In the genomic region with DNA sequence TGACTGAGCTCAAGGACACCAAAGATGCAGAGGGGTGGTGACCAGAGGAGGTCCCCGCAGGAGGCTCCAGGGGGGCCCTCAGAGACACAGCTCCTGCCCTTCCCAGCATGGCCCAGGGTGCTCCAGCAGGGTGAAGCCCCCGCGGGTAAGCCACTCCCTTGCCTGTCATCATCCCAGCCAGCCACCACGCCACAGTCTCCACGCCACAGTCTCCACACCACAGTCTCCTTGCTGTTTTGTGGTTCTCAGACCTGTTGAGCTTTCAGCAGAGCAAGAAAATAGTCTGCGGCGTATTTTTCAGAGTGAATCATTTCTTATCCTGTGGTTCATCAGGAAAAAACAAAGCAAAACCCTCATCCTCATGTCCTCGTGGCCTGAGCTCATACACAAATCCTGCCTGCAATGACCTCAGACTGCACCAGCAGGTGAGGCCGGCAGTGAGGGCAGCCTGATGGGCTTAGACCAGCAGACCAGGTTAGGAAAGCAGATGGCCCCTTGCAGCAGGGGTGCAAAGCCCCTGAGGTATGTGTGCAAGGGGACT, we compare ENCODE assay signal across 11 cellular contexts. TPM values are rescaled to one million over a fixed set of nuclear protein-coding genes. Genes with fewer than 3 reads are reported as not detected.
DNase-seq lines count a peak whose midpoint lies in the region; ATAC-seq and TF ChIP-seq lines count a peak whose summit lies in the region.
"Had no signal": no experiment of that assay in that cellular context is flagged by ENCODE, and none has a peak within 500 bp of the region (broad histone marks: within the 10 kb centered on the region; RNA-seq: fewer than 3 reads in every experiment).

No MANE protein-coding gene starts in this region.

- H3K4me1 Mint-ChIP-seq in stimulated activated naive CD8-positive, alpha-beta T cell treated with anti-CD3 and anti-CD28 coated beads, Interleukin-15, amount 100 ng/mL, for 72 hours, result peaks cover 80% of the 10 kb centered on the region

- peaks cover 0 to 2% of the 10 kb centered on the region in 2 donors for H3K4me1 ChIP-seq in lung (ENCODE audit: control insufficient read depth in 2 of 2, insufficient read depth in 2 of 2, low read length in 2 of 2)
- H3K4me1 ChIP-seq in hepatocyte (ENCODE audit: insufficient read depth), result no peaks in the 10 kb centered on the region

- H3K36me3 ChIP-seq in lung (ENCODE audit: control insufficient read depth in 2 of 2, insufficient read depth in 2 of 2, low read length in 2 of 2) (no peaks in the 10 kb centered on the region), hepatocyte (replicated peaks; ENCODE audit: insufficient read depth, low read depth) (no peaks in the 10 kb centered on the region)

- H3K27ac Mint-ChIP-seq in stimulated activated naive CD8-positive, alpha-beta T cell treated with anti-CD3 and anti-CD28 coated beads, Interleukin-15, amount 100 ng/mL, for 72 hours, result peak overlapping the region; percentile 86 to 97

- TF ChIP-seq CTCF in lung (IDR thresholded peaks at IDR 0.05; ENCODE audit: control extremely low read depth, extremely low read depth) (no peak), hepatocyte (IDR thresholded peaks at IDR 0.05; ENCODE audit: poor library complexity) (no peak)

- H3K9me3 Mint-ChIP-seq in stimulated activated naive CD8-positive, alpha-beta T cell treated with anti-CD3 and anti-CD28 coated beads, Interleukin-15, amount 100 ng/mL, for 72 hours, result no peaks in the 10 kb centered on the region

- WGBS in lung, 2 donors, result 71% methylated on average over 9 of the region's 9 CpGs
- 86% methylated on average over 9 of the region's 9 CpGs for WGBS in hepatocyte (ENCODE audit: low lambda C conversion rate, missing lambda C conversion rate)

- no peak overlapping the region for H2AFZ ChIP-seq in hepatocyte

- no peak overlapping the region for H3K4me2 ChIP-seq in hepatocyte

- DNase-seq in stimulated activated CD4-positive, alpha-beta T cell treated with anti-CD3 and anti-CD28 coated beads, Interleukin-15, amount 100 ng/mL, for 24 hours, result peak; percentile 65
- DNase-seq in stimulated activated CD4-positive, alpha-beta T cell treated with anti-CD3 and anti-CD28 coated beads, Interleukin-12 subunit alpha, Interleukin-12 subunit beta, amount 100 ng/mL, for 4 hours, result no peak
- DNase-seq in activated effector memory CD4-positive, alpha-beta T cell treated with anti-CD3 and anti-CD28 coated beads, Interleukin-2, amount 50 U/mL, for 16 hours, result peak; percentile 76
- DNase-seq in lung (ENCODE audit: low spot score) (peak; percentile 13), AG20443 (ENCODE audit: low spot score) (no peak), NCI-H2029 (lab: John Stamatoyannopoulos, UW) (no peak), hepatocyte (ENCODE audit: low spot score) (no peak)
- peak; percentile 80 to 91 for DNase-seq in stimulated activated naive CD8-positive, alpha-beta T cell treated with anti-CD3 and anti-CD28 coated beads, Interleukin-15, amount 100 ng/mL, for 72 hours
- DNase-seq: NCI-H2171 treated with DMSO at 0.1 percent for 48 hours, retina, SW 1271 had no signal

- H3K4me3 ChIP-seq in lung (no peak overlapping the region), hepatocyte (no peak overlapping the region)

- no peaks in the 10 kb centered on the region for H3K27me3 Mint-ChIP-seq in stimulated activated naive CD8-positive, alpha-beta T cell treated with anti-CD3 and anti-CD28 coated beads, Interleukin-15, amount 100 ng/mL, for 72 hours

- H3K27me3 ChIP-seq in lung (ENCODE audit: control insufficient read depth, insufficient read depth), result no peaks in the 10 kb centered on the region
- H3K27me3 ChIP-seq in hepatocyte, result no peaks in the 10 kb centered on the region

- H4K20me1 ChIP-seq in hepatocyte (ENCODE audit: insufficient read depth, poor library complexity, severe bottlenecking), result no peaks in the 10 kb centered on the region

- no peaks in the 10 kb centered on the region for H3K79me2 ChIP-seq in hepatocyte

- H3K9me2 ChIP-seq in hepatocyte (replicated peaks; ENCODE audit: insufficient read depth), result no peaks in the 10 kb centered on the region

- H3K4me3 Mint-ChIP-seq in stimulated activated naive CD8-positive, alpha-beta T cell treated with anti-CD3 and anti-CD28 coated beads, Interleukin-15, amount 100 ng/mL, for 72 hours, result peak overlapping the region; percentile 55 to 72

- H3K27ac ChIP-seq in lung (ENCODE audit: low read depth in 1 of 2, low read length in 1 of 2) (no peak overlapping the region), hepatocyte (no peak overlapping the region)

- ATAC-seq in lung (ENCODE audit: insufficient read depth, low FRiP score), result no peak
- peak; percentile 82 for ATAC-seq in stimulated activated naive CD8-positive, alpha-beta T cell treated with anti-CD3 and anti-CD28 coated beads, Interleukin-15, amount 100 ng/mL, for 72 hours

- no peaks in the 10 kb centered on the region for H3K9me3 ChIP-seq in lung (ENCODE audit: control insufficient read depth in 2 of 2, insufficient read depth in 1 of 2, low read length in 1 of 2)
- H3K9me3 ChIP-seq in hepatocyte (ENCODE audit: low read depth), result no peaks in the 10 kb centered on the region

RNA-seq across cellular contexts. Expression of gene ABCG1, which starts 25.7 kb away (rescaled TPM):
- 10 to 100 TPM; 36.4 to 65.0 TPM for total RNA-seq in lung
- polyA plus RNA-seq in lung, result 10 to 100 TPM; 11.5 to 33.5 TPM
- total RNA-seq in hepatocyte, result 7.2 and 10.7 TPM in 2 replicates
- 8.4 and 14.0 TPM in 2 replicates for polyA plus RNA-seq in hepatocyte

Comparison
In these comparisons a context has a peak if more than half of its experiments do, and no peak if none do; other contexts are left out.
1. DNase-seq: peak in stimulated activated CD4-positive, alpha-beta T cell treated with anti-CD3 and anti-CD28 coated beads, Interleukin-15, amount 100 ng/mL, for 24 hours (single experiment), activated effector memory CD4-positive, alpha-beta T cell treated with anti-CD3 and anti-CD28 coated beads, Interleukin-2, amount 50 U/mL, for 16 hours (single experiment), lung (single experiment) and stimulated activated naive CD8-positive, alpha-beta T cell treated with anti-CD3 and anti-CD28 coated beads, Interleukin-15, amount 100 ng/mL, for 72 hours (2 of 2); none in stimulated activated CD4-positive, alpha-beta T cell treated with anti-CD3 and anti-CD28 coated beads, Interleukin-12 subunit alpha, Interleukin-12 subunit beta, amount 100 ng/mL, for 4 hours (single experiment), AG20443 (single experiment), NCI-H2029 (single experiment) and hepatocyte (single experiment).